In genomic region chr6:132494954-132495353, GRCh38 we compare ENCODE assay signal across 17 cellular contexts. TPM values are rescaled to one million over a fixed set of nuclear protein-coding genes. Genes with fewer than 3 reads are reported as not detected.
A peak's percentile ranks its signal among the peaks of the same experiment; 100 is the strongest.
DNase-seq lines count a peak whose midpoint lies in the region; ATAC-seq, FAIRE-seq and TF ChIP-seq lines count a peak whose summit lies in the region.
"Had no signal": no experiment of that assay in that cellular context is flagged by ENCODE, and none has a peak within 500 bp of the region (broad histone marks: within the 10 kb centered on the region; RNA-seq: fewer than 3 reads in every experiment).

No MANE protein-coding gene starts in this region.

- no peaks in the 10 kb centered on the region for H3K9me3 ChIP-seq in CD4-positive, CD25-positive, alpha-beta regulatory T cell (ENCODE audit: control insufficient read depth in 2 of 2, low read length in 2 of 2)
- H3K9me3 ChIP-seq: BE2C, gastroesophageal sphincter, prostate gland had no signal

- H3K27ac Mint-ChIP-seq in CD4-positive, CD25-positive, alpha-beta regulatory T cell: peak overlapping the region; percentile 2 to 88 (median 75)
- peak overlapping the region; percentile 16 for H3K27ac Mint-ChIP-seq in activated T-helper 17 cell treated with anti-CD3 and anti-CD28 coated beads, Interleukin-2, amount 50 U/mL, for 72 hours
- H3K27ac Mint-ChIP-seq: brain had no signal

- peak overlapping the region in 3 of 4 donors; percentile 17 to 61 (median 56) for H3K4me3 Mint-ChIP-seq in CD4-positive, CD25-positive, alpha-beta regulatory T cell
- H3K4me3 Mint-ChIP-seq in activated T-helper 17 cell treated with anti-CD3 and anti-CD28 coated beads, Interleukin-2, amount 50 U/mL, for 72 hours: peak overlapping the region; percentile 19
- H3K4me3 Mint-ChIP-seq: brain had no signal

- no peak for TF ChIP-seq CTCF in coronary artery (IDR thresholded peaks at IDR 0.05)
- TF ChIP-seq CTCF in lower leg skin (IDR thresholded peaks at IDR 0.05): no peak

- peak; percentile 83 for FAIRE-seq in GM18507 (lab: Jason Lieb, UNC)
- FAIRE-seq: islet of Langerhans had no signal

- DNase-seq in CD4-positive, CD25-positive, alpha-beta regulatory T cell: no peak
- DNase-seq in GM18507 (ENCODE audit: extremely low spot score, insufficient read length, low read depth) (no peak), GM19240 (ENCODE audit: insufficient read length, low spot score) (no peak), NCI-H82 (lab: John Stamatoyannopoulos, UW) (no peak), coronary artery (ENCODE audit: low spot score) (no peak), lower leg skin (ENCODE audit: low spot score in 2 of 2) (no peak)
- DNase-seq: activated CD4-positive, CD25-positive, alpha-beta regulatory T cell; BE2C; EL had no signal

- no peak for ATAC-seq in CD4-positive, CD25-positive, alpha-beta regulatory T cell (ENCODE audit: low read depth in 2 of 2)
- peak; percentile 24 for ATAC-seq in HG02870 (IDR thresholded peaks at IDR 0.05; ENCODE audit: unreplicated experiment)
- peak; percentile 83 for ATAC-seq in activated T-helper 17 cell treated with anti-CD3 and anti-CD28 coated beads, Interleukin-2, amount 50 U/mL, for 72 hours (replicated peaks)
- ATAC-seq: gastroesophageal sphincter had no signal

- peaks cover 40% of the 10 kb centered on the region for H3K36me3 Mint-ChIP-seq in CD4-positive, CD25-positive, alpha-beta regulatory T cell
- peaks cover 33% of the 10 kb centered on the region for H3K36me3 Mint-ChIP-seq in activated T-helper 17 cell treated with anti-CD3 and anti-CD28 coated beads, Interleukin-2, amount 50 U/mL, for 72 hours (ENCODE audit: low read depth)

- peaks cover 0 to 4% (median 2%) of the 10 kb centered on the region in 7 donors for H3K9me3 Mint-ChIP-seq in CD4-positive, CD25-positive, alpha-beta regulatory T cell
- H3K9me3 Mint-ChIP-seq in activated T-helper 17 cell treated with anti-CD3 and anti-CD28 coated beads, Interleukin-2, amount 50 U/mL, for 72 hours: no peaks in the 10 kb centered on the region

- intact Hi-C loops in lower leg skin (cut with DNase I; ENCODE audit: low total_unique reads): no loop called here

- TF ChIP-seq POLR2A in lower leg skin (IDR thresholded peaks at IDR 0.05): no peak

- peaks cover 42% of the 10 kb centered on the region for H3K4me1 ChIP-seq in CD4-positive, CD25-positive, alpha-beta regulatory T cell (ENCODE audit: control insufficient read depth, insufficient read depth, low read length, poor library complexity, severe bottlenecking)
- H3K4me1 ChIP-seq: prostate gland had no signal

- H3K27me3 ChIP-seq in CD4-positive, CD25-positive, alpha-beta regulatory T cell (ENCODE audit: control insufficient read depth, insufficient read depth, low read length): no peaks in the 10 kb centered on the region
- H3K27me3 ChIP-seq: BE2C, gastroesophageal sphincter had no signal

- H3K36me3 ChIP-seq in CD4-positive, CD25-positive, alpha-beta regulatory T cell (ENCODE audit: control insufficient read depth, insufficient read depth, low read length): peaks cover 26% of the 10 kb centered on the region
- H3K36me3 ChIP-seq: BE2C, prostate gland had no signal

- peak overlapping the region; percentile 48 for H3K27ac ChIP-seq in CD4-positive, CD25-positive, alpha-beta regulatory T cell (ENCODE audit: insufficient read depth, low read length, poor library complexity, severe bottlenecking)
- H3K27ac ChIP-seq in coronary artery: no peak overlapping the region
- H3K27ac ChIP-seq: gastroesophageal sphincter, prostate gland had no signal

- H3K4me3 ChIP-seq in CD4-positive, CD25-positive, alpha-beta regulatory T cell (ENCODE audit: low read depth, low read length): peak overlapping the region; percentile 45
- H3K4me3 ChIP-seq in coronary artery (no peak overlapping the region), lower leg skin (ENCODE audit: low read depth, poor library complexity, severe bottlenecking) (no peak overlapping the region)
- H3K4me3 ChIP-seq: gastroesophageal sphincter, prostate gland had no signal

- WGBS in lower leg skin, 2 donors: 66 to 72% methylated on average over 2 of the region's 2 CpGs

- no peaks in the 10 kb centered on the region for H3K27me3 Mint-ChIP-seq in CD4-positive, CD25-positive, alpha-beta regulatory T cell
- H3K27me3 Mint-ChIP-seq in activated T-helper 17 cell treated with anti-CD3 and anti-CD28 coated beads, Interleukin-2, amount 50 U/mL, for 72 hours: no peaks in the 10 kb centered on the region
- H3K27me3 Mint-ChIP-seq: brain had no signal

- peaks cover 15 to 54% (median 40%) of the 10 kb centered on the region in 4 donors for H3K4me1 Mint-ChIP-seq in CD4-positive, CD25-positive, alpha-beta regulatory T cell
- H3K4me1 Mint-ChIP-seq in activated T-helper 17 cell treated with anti-CD3 and anti-CD28 coated beads, Interleukin-2, amount 50 U/mL, for 72 hours: peaks cover 23% of the 10 kb centered on the region
- H3K4me1 Mint-ChIP-seq: brain had no signal

RNA-seq across cellular contexts. Expression of gene STX7, which starts 18.0 kb away (rescaled TPM):
- 20.2 TPM for total RNA-seq in CD4-positive, CD25-positive, alpha-beta regulatory T cell
- 10 to 100 TPM; 14.8 to 19.8 (median 18.9) TPM for polyA plus RNA-seq in CD4-positive, CD25-positive, alpha-beta regulatory T cell
- 10 to 100 TPM; 17.7 to 28.2 TPM for total RNA-seq in activated T-helper 17 cell treated with anti-CD3 and anti-CD28 coated beads, Interleukin-2, amount 50 U/mL, for 72 hours
- 10 to 100 TPM; 30.1 to 48.2 (median 33.3) TPM for total RNA-seq in lower leg skin

RNA-seq across cellular contexts. Expression of gene TAAR9, which starts 43.1 kb away (rescaled TPM):
- total RNA-seq in CD4-positive, CD25-positive, alpha-beta regulatory T cell: not detected
- polyA plus RNA-seq in CD4-positive, CD25-positive, alpha-beta regulatory T cell: not detected
- not detected for total RNA-seq in activated T-helper 17 cell treated with anti-CD3 and anti-CD28 coated beads, Interleukin-2, amount 50 U/mL, for 72 hours
- total RNA-seq in lower leg skin: not detected
- total RNA-seq: gastroesophageal sphincter, M059J, mucosa of gallbladder, prostate gland had no signal

RNA-seq across cellular contexts. Expression of gene TAAR8, which starts 57.5 kb away (rescaled TPM):
- not detected for total RNA-seq in CD4-positive, CD25-positive, alpha-beta regulatory T cell
- polyA plus RNA-seq in CD4-positive, CD25-positive, alpha-beta regulatory T cell: not detected
- total RNA-seq in activated T-helper 17 cell treated with anti-CD3 and anti-CD28 coated beads, Interleukin-2, amount 50 U/mL, for 72 hours: not detected
- not detected for total RNA-seq in lower leg skin
- total RNA-seq: gastroesophageal sphincter, M059J, mucosa of gallbladder, prostate gland had no signal

Comparison
In these comparisons a context has a peak if more than half of its experiments do, and no peak if none do; other contexts are left out.
1. ATAC-seq: peak in HG02870 (single experiment) and activated T-helper 17 cell treated with anti-CD3 and anti-CD28 coated beads, Interleukin-2, amount 50 U/mL, for 72 hours (single experiment); none in CD4-positive, CD25-positive, alpha-beta regulatory T cell (0 of 2).